14 cellular contexts compared by ENCODE assay signal in the genomic region with DNA sequence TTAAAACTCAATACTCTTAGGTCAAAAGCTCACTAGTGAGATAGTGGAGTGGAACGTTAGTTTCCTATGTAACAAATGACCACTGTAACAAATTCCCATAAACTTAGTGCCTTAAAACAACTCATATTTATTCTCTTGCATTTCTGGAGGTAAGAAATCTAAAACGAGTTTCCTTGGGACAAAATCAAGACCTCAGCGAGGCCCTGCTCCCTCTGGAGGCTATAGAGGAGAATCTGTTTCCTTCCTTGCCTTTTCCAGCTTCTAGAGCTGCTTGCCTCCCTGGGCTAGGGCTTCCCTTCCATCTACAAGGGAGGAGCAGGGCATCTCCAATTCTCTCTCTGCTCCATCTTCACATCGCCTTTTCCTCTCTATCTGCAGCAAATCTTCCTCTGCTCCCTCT. TPM values are rescaled to one million over a fixed set of nuclear protein-coding genes. Genes with fewer than 3 reads are reported as not detected.
DNase-seq lines count a peak whose midpoint lies in the region; ATAC-seq, FAIRE-seq and TF ChIP-seq lines count a peak whose summit lies in the region.
"Had no signal": no experiment of that assay in that cellular context is flagged by ENCODE, and none has a peak within 500 bp of the region (broad histone marks: within the 10 kb centered on the region; RNA-seq: fewer than 3 reads in every experiment).

No MANE protein-coding gene starts in this region.

- no peak overlapping the region for H3K27ac Mint-ChIP-seq in astrocyte (ENCODE audit: unreplicated experiment)
- H3K27ac Mint-ChIP-seq: natural killer cell treated with Interleukin-12 subunit alpha and Interleukin-12 subunit beta and Interleukin-15 and Interleukin-18, amount 100 ng/mL, for 72 hours; stimulated activated memory B cell treated with anti-CD40 and anti-IgM and Interleukin-4, amounts not matched to agents 10 μg/mL and 1 μg/mL and 100 μg/mL, for 72 hours had no signal

- H3K4me1 ChIP-seq in right atrium auricular region, result peaks cover 0 to 37% of the 10 kb centered on the region in 2 donors
- H3K4me1 ChIP-seq in astrocyte (ENCODE audit: insufficient read depth, low read length), result no peaks in the 10 kb centered on the region

- no peaks in the 10 kb centered on the region for H3K36me3 ChIP-seq in right atrium auricular region
- no peaks in the 10 kb centered on the region for H3K36me3 ChIP-seq in astrocyte (ENCODE audit: insufficient read depth, low read length)

- H3K9me3 Mint-ChIP-seq in astrocyte (ENCODE audit: unreplicated experiment), result no peaks in the 10 kb centered on the region

- H3K79me2 ChIP-seq in astrocyte (ENCODE audit: insufficient read depth, low read length), result peaks cover 2% of the 10 kb centered on the region

- no peak overlapping the region for H3K4me2 ChIP-seq in astrocyte (ENCODE audit: low read length)

- no peaks in the 10 kb centered on the region for H3K27me3 Mint-ChIP-seq in astrocyte (ENCODE audit: low read depth, unreplicated experiment)
- H3K27me3 Mint-ChIP-seq: natural killer cell treated with Interleukin-12 subunit alpha and Interleukin-12 subunit beta and Interleukin-15 and Interleukin-18, amount 100 ng/mL, for 72 hours; stimulated activated memory B cell treated with anti-CD40 and anti-IgM and Interleukin-4, amounts not matched to agents 10 μg/mL and 1 μg/mL and 100 μg/mL, for 72 hours had no signal

- H3K4me1 Mint-ChIP-seq in astrocyte (ENCODE audit: low read depth, unreplicated experiment), result no peaks in the 10 kb centered on the region
- H3K4me1 Mint-ChIP-seq: stimulated activated memory B cell treated with anti-CD40 and anti-IgM and Interleukin-4, amounts not matched to agents 10 μg/mL and 1 μg/mL and 100 μg/mL, for 72 hours had no signal

- ATAC-seq in Right ventricle myocardium inferior (no peak), HG02870 (IDR thresholded peaks at IDR 0.05; ENCODE audit: unreplicated experiment) (no peak)
- ATAC-seq: HCT116; natural killer cell treated with Interleukin-12 subunit alpha and Interleukin-12 subunit beta and Interleukin-15 and Interleukin-18, amount 100 ng/mL, for 72 hours; stimulated activated memory B cell treated with anti-CD40 and anti-IgM and Interleukin-4, amounts not matched to agents 10 μg/mL and 1 μg/mL and 100 μg/mL, for 72 hours had no signal

- H3K36me3 Mint-ChIP-seq in astrocyte (ENCODE audit: low read depth, unreplicated experiment), result no peaks in the 10 kb centered on the region
- H3K36me3 Mint-ChIP-seq: natural killer cell treated with Interleukin-12 subunit alpha and Interleukin-12 subunit beta and Interleukin-15 and Interleukin-18, amount 100 ng/mL, for 72 hours; stimulated activated memory B cell treated with anti-CD40 and anti-IgM and Interleukin-4, amounts not matched to agents 10 μg/mL and 1 μg/mL and 100 μg/mL, for 72 hours had no signal

- FAIRE-seq in astrocyte (lab: Jason Lieb, UNC), result no peak

- DNase-seq in right atrium auricular region (ENCODE audit: low spot score) (no peak), Right ventricle myocardium inferior (ENCODE audit: missing footprints) (no peak), astrocyte (ENCODE audit: low read depth) (no peak), iPS-NIHi7 (ENCODE audit: extremely low spot score) (peak; percentile 26), NCI-H128 (lab: John Stamatoyannopoulos, UW; ENCODE audit: unreplicated experiment) (no peak), A172 (ENCODE audit: low spot score) (no peak), NCI-H748 (lab: John Stamatoyannopoulos, UW; ENCODE audit: unreplicated experiment) (no peak)
- DNase-seq: activated CD4-positive, alpha-beta T cell treated with anti-CD3 and anti-CD28 coated beads, Interleukin-2, amount 50 U/mL, for 1 hour; AML-193; NCI-H526 treated with DMSO at 0.1 percent for 48 hours had no signal

- H2AFZ ChIP-seq in astrocyte (ENCODE audit: low read depth, low read length), result no peak overlapping the region

- intact Hi-C loops in Right ventricle myocardium inferior (cut with DNase I), result no loop called here

- H3K4me3 ChIP-seq in right atrium auricular region (no peak overlapping the region), astrocyte (ENCODE audit: insufficient read depth, low read depth, low read length) (no peak overlapping the region)

- H3K4me3 Mint-ChIP-seq in astrocyte (ENCODE audit: unreplicated experiment), result no peak overlapping the region
- H3K4me3 Mint-ChIP-seq: natural killer cell treated with Interleukin-12 subunit alpha and Interleukin-12 subunit beta and Interleukin-15 and Interleukin-18, amount 100 ng/mL, for 72 hours; stimulated activated memory B cell treated with anti-CD40 and anti-IgM and Interleukin-4, amounts not matched to agents 10 μg/mL and 1 μg/mL and 100 μg/mL, for 72 hours had no signal

- H3K27me3 ChIP-seq in right atrium auricular region (no peaks in the 10 kb centered on the region), astrocyte (ENCODE audit: insufficient read depth, low read length) (no peaks in the 10 kb centered on the region)

- TF ChIP-seq CTCF in right atrium auricular region (IDR thresholded peaks at IDR 0.05), result peak in 1 of 2 donors; percentile 46
- TF ChIP-seq CTCF in astrocyte (IDR thresholded peaks at IDR 0.05; ENCODE audit: insufficient read depth, low read depth, low read length), result peak; percentile 17

- peak overlapping the region; percentile 18 to 69 for H3K27ac ChIP-seq in right atrium auricular region
- H3K27ac ChIP-seq in astrocyte (ENCODE audit: low read depth, low read length), result no peak overlapping the region

- H4K20me1 ChIP-seq in astrocyte (ENCODE audit: insufficient read depth, low read length), result peaks cover 3% of the 10 kb centered on the region

- H3K9me3 ChIP-seq in right atrium auricular region, result no peaks in the 10 kb centered on the region
- no peaks in the 10 kb centered on the region for H3K9me3 ChIP-seq in astrocyte (ENCODE audit: insufficient read depth, low read depth, low read length)

- no peak overlapping the region for H3K9ac ChIP-seq in astrocyte (ENCODE audit: low read length)

RNA-seq across cellular contexts. Expression of a gene that starts 32.0 kb away (rescaled TPM):
- total RNA-seq in right atrium auricular region (10 to 100 TPM; 14.1 to 26.2 TPM), Right ventricle myocardium inferior (28.6 TPM), astrocyte (13.8 and 15.3 TPM in 2 replicates)
- 9.3 and 12.0 TPM in 2 replicates for total RNA-seq in A172 (2014; rRNA removed; shearing (Covaris generic))
- total RNA-seq: natural killer cell treated with Interleukin-12 subunit alpha and Interleukin-12 subunit beta and Interleukin-15 and Interleukin-18, amount 100 ng/mL, for 72 hours had no signal
